In genomic region chr2:97011977-97012569, GRCh38 we compare ENCODE assay signal across 9 cellular contexts. TPM values are rescaled to one million over a fixed set of nuclear protein-coding genes. Genes with fewer than 3 reads are reported as not detected.
A peak's percentile ranks its signal among the peaks of the same experiment; 100 is the strongest.
DNase-seq lines count a peak whose midpoint lies in the region; ATAC-seq, FAIRE-seq and TF ChIP-seq lines count a peak whose summit lies in the region.
"Had no signal": no experiment of that assay in that cellular context is flagged by ENCODE, and none has a peak within 500 bp of the region (broad histone marks: within the 10 kb centered on the region; RNA-seq: fewer than 3 reads in every experiment).

No MANE protein-coding gene starts in this region.

- H3K27ac ChIP-seq in AG04450 (ENCODE audit: low read depth, low read length) (no peak overlapping the region), astrocyte (ENCODE audit: low read depth, low read length) (no peak overlapping the region), left lung (no peak overlapping the region)
- H3K27ac ChIP-seq: HL-60 had no signal

- H3K9ac ChIP-seq in astrocyte (ENCODE audit: low read length) = no peak overlapping the region

- POLR2A ChIA-PET in AG04450 (lab: Yijun Ruan, JAX) = no interaction called here

- H3K27me3 Mint-ChIP-seq in astrocyte (ENCODE audit: low read depth, unreplicated experiment) = peaks cover 20% of the 10 kb centered on the region

- H3K36me3 ChIP-seq in astrocyte (ENCODE audit: insufficient read depth, low read length) (no peaks in the 10 kb centered on the region), left lung (no peaks in the 10 kb centered on the region)

- intact Hi-C loops in left lung (cut with DNase I) = no loop called here

- H3K4me1 ChIP-seq in astrocyte (ENCODE audit: insufficient read depth, low read length) (no peaks in the 10 kb centered on the region), left lung (no peaks in the 10 kb centered on the region)

- H3K4me3 Mint-ChIP-seq in astrocyte (ENCODE audit: unreplicated experiment) = no peak overlapping the region

- no peak for TF ChIP-seq POLR2A in GM12892 (IDR thresholded peaks at IDR 0.05; ENCODE audit: low read depth, low read length)

- peak; percentile 41 for ATAC-seq in left lung
- no peak for ATAC-seq in GM18868 (IDR thresholded peaks at IDR 0.05; ENCODE audit: unreplicated experiment)

- FAIRE-seq in G401.6 (lab: Jason Lieb, UNC) = peak; percentile 87
- FAIRE-seq in astrocyte (lab: Jason Lieb, UNC) = no peak
- no peak for FAIRE-seq in GM12892 (lab: Jason Lieb, UNC)

- DNase-seq in AG04450 (ENCODE audit: low read depth, low spot score) (peak; percentile 38), NCI-H2171 treated with DMSO at 0.1 percent for 48 hours (lab: John Stamatoyannopoulos, UW) (peak; percentile 66), astrocyte (ENCODE audit: low read depth) (peak; percentile 47), left lung (no peak), GM12892 (ENCODE audit: insufficient read length) (no peak), GM19238 (ENCODE audit: insufficient read length, low spot score) (no peak)

- no peak overlapping the region for H3K27ac Mint-ChIP-seq in astrocyte (ENCODE audit: unreplicated experiment)

- H4K20me1 ChIP-seq in astrocyte (ENCODE audit: insufficient read depth, low read length) = no peaks in the 10 kb centered on the region

- no peak overlapping the region for H3K4me3 ChIP-seq in AG04450 (ENCODE audit: low read depth, low read length)
- no peak overlapping the region for H3K4me3 ChIP-seq in astrocyte (ENCODE audit: insufficient read depth, low read depth, low read length)
- H3K4me3 ChIP-seq in left lung = no peak overlapping the region

- CTCF ChIA-PET in AG04450 (lab: Charles Lee) = interaction anchor here (0.8 kb wide), 1 partner anchor 101 kb away, joined by 6 read pairs; the partner anchor contains the start of gene ANKRD36

- H3K27me3 ChIP-seq in AG04450 (ENCODE audit: control insufficient read depth, insufficient read depth, low read length) = peaks cover 3% of the 10 kb centered on the region
- H3K27me3 ChIP-seq in astrocyte (ENCODE audit: insufficient read depth, low read length) = peaks cover 14% of the 10 kb centered on the region
- H3K27me3 ChIP-seq in left lung = peaks cover 0 to 22% of the 10 kb centered on the region in 2 donors

- no peaks in the 10 kb centered on the region for H3K4me1 Mint-ChIP-seq in astrocyte (ENCODE audit: low read depth, unreplicated experiment)

- H3K9me3 ChIP-seq in AG04450 (ENCODE audit: control insufficient read depth, insufficient read depth, low read length) (peaks cover 4% of the 10 kb centered on the region; the same call in 1 of the 2 replicates), astrocyte (ENCODE audit: insufficient read depth, low read depth, low read length) (no peaks in the 10 kb centered on the region), left lung (no peaks in the 10 kb centered on the region)

- TF ChIP-seq CTCF in AG04450 (IDR thresholded peaks at IDR 0.05; ENCODE audit: low read depth, low read length) = peak; percentile 53
- TF ChIP-seq CTCF in astrocyte (IDR thresholded peaks at IDR 0.05; ENCODE audit: insufficient read depth, low read depth, low read length) = peak; percentile 46
- peak; percentile 27 to 30 for TF ChIP-seq CTCF in left lung (IDR thresholded peaks at IDR 0.05)

- no peak overlapping the region for H2AFZ ChIP-seq in astrocyte (ENCODE audit: low read depth, low read length)

- no peaks in the 10 kb centered on the region for H3K9me3 Mint-ChIP-seq in astrocyte (ENCODE audit: unreplicated experiment)

- H3K4me2 ChIP-seq in astrocyte (ENCODE audit: low read length) = no peak overlapping the region

- H3K79me2 ChIP-seq in astrocyte (ENCODE audit: insufficient read depth, low read length) = no peaks in the 10 kb centered on the region

- no peaks in the 10 kb centered on the region for H3K36me3 Mint-ChIP-seq in astrocyte (ENCODE audit: low read depth, unreplicated experiment)

RNA-seq across cellular contexts. Expression of gene FAM178B, which starts 25.7 kb away (rescaled TPM):
- polyA plus RNA-seq in AG04450 (2011; rRNA removed) = not detected in 2 replicates
- not detected in 2 replicates for polyA minus RNA-seq in AG04450 (2011; rRNA and poly(A)+ RNA removed)
- total RNA-seq in astrocyte (not detected in 2 replicates), left lung (under 1 TPM; 0.39 to 0.61 TPM)
- not detected for polyA plus RNA-seq in GM12892 (2012; ENCODE audit: missing spikeins)

Comparison
In these comparisons a context has a peak if more than half of its experiments do, and no peak if none do; other contexts are left out.
1. DNase-seq: peak in AG04450 (single experiment), NCI-H2171 treated with DMSO at 0.1 percent for 48 hours (single experiment) and astrocyte (single experiment); none in left lung (0 of 2), GM12892 (single experiment) and GM19238 (single experiment).
2. Peak in every context shown above with its lines, with median percentiles within 50 percentile points of each other: CTCF ChIP-seq.